Comparison of ENCODE assay signal across 12 cellular contexts in genomic region chr10:112362833-112363232, GRCh38. TPM values are rescaled to one million over a fixed set of nuclear protein-coding genes. Genes with fewer than 3 reads are reported as not detected.
DNase-seq lines count a peak whose midpoint lies in the region; ATAC-seq and TF ChIP-seq lines count a peak whose summit lies in the region.
"Had no signal": no experiment of that assay in that cellular context is flagged by ENCODE, and none has a peak within 500 bp of the region (broad histone marks: within the 10 kb centered on the region; RNA-seq: fewer than 3 reads in every experiment).

No MANE protein-coding gene starts in this region.

- TF ChIP-seq CTCF in fibroblast of mammary gland (conservative IDR thresholded peaks at IDR 0.05; ENCODE audit: control insufficient read depth, insufficient read depth, low read depth, low read length), result no peak
- TF ChIP-seq CTCF in lung (IDR thresholded peaks at IDR 0.05; ENCODE audit: control extremely low read depth, extremely low read depth), result no peak
- no peak for TF ChIP-seq CTCF in upper lobe of left lung (IDR thresholded peaks at IDR 0.05)

- no peak for TF ChIP-seq EP300 in upper lobe of left lung (IDR thresholded peaks at IDR 0.05)

- ATAC-seq in lung (ENCODE audit: insufficient read depth, low FRiP score), result no peak
- ATAC-seq in upper lobe of left lung (ENCODE audit: low FRiP score in 2 of 2), result no peak
- ATAC-seq in GM21390 (IDR thresholded peaks at IDR 0.05; ENCODE audit: unreplicated experiment), result no peak

- no peaks in the 10 kb centered on the region for H3K36me3 ChIP-seq in MG63
- H3K36me3 ChIP-seq in lung (ENCODE audit: control insufficient read depth in 2 of 2, insufficient read depth in 2 of 2, low read length in 2 of 2), result no peaks in the 10 kb centered on the region
- no peaks in the 10 kb centered on the region for H3K36me3 ChIP-seq in upper lobe of left lung
- H3K36me3 ChIP-seq: prostate gland had no signal

- H3K27ac ChIP-seq in lung (ENCODE audit: low read depth in 1 of 2, low read length in 1 of 2), result peak overlapping the region; percentile 63 to 64
- peak overlapping the region; percentile 77 to 85 (median 82) for H3K27ac ChIP-seq in upper lobe of left lung

- no peaks in the 10 kb centered on the region for H3K9me3 ChIP-seq in MG63
- H3K9me3 ChIP-seq in lung (ENCODE audit: control insufficient read depth in 2 of 2, insufficient read depth in 1 of 2, low read length in 1 of 2), result peaks cover 0 to 2% of the 10 kb centered on the region in 2 donors
- no peaks in the 10 kb centered on the region for H3K9me3 ChIP-seq in upper lobe of left lung
- H3K9me3 ChIP-seq: prostate gland had no signal

- H3K4me3 ChIP-seq in MG63 (no peak overlapping the region), fibroblast of mammary gland (ENCODE audit: control insufficient read depth, low read depth, low read length) (no peak overlapping the region), lung (no peak overlapping the region), upper lobe of left lung (no peak overlapping the region)
- H3K4me3 ChIP-seq: prostate gland had no signal

- H3K27me3 ChIP-seq in MG63, result no peaks in the 10 kb centered on the region
- H3K27me3 ChIP-seq in lung (ENCODE audit: control insufficient read depth, insufficient read depth), result no peaks in the 10 kb centered on the region
- H3K27me3 ChIP-seq in upper lobe of left lung, result no peaks in the 10 kb centered on the region

- peaks cover 0 to 15% of the 10 kb centered on the region in 2 donors for H3K4me1 ChIP-seq in lung (ENCODE audit: control insufficient read depth in 2 of 2, insufficient read depth in 2 of 2, low read length in 2 of 2)
- H3K4me1 ChIP-seq in upper lobe of left lung, result peaks cover 28 to 59% (median 35%) of the 10 kb centered on the region in 4 donors

- 52 to 84% methylated on average over 8 of the region's 8 CpGs for WGBS in lung, 2 donors
- 63 to 68% methylated on average over 8 of the region's 8 CpGs for WGBS in upper lobe of left lung, 2 donors

- no peak for TF ChIP-seq POLR2A in upper lobe of left lung (IDR thresholded peaks at IDR 0.05)

- DNase-seq in MG63 (peak; percentile 92), fibroblast of mammary gland (ENCODE audit: low read depth) (peak; percentile 70), lung (ENCODE audit: low spot score) (no peak), upper lobe of left lung (no peak), OCI-M1 (lab: John Stamatoyannopoulos, UW) (no peak), amygdala (lab: John Stamatoyannopoulos, UW) (no peak)
- DNase-seq: CD4-positive, alpha-beta memory T cell; cortex of kidney; GOT3; Karpas-422 had no signal

RNA-seq across cellular contexts. Expression of gene ACSL5, which starts 11.1 kb away (rescaled TPM):
- 3.2 and 6.5 TPM in 2 replicates for total RNA-seq in MG63 (2014; rRNA removed; shearing (Covaris generic); ENCODE audit: low replicate concordance)
- total RNA-seq in lung (10 to 100 TPM; 62.0 to 62.6 TPM), upper lobe of left lung (10 to 100 TPM; 33.2 to 73.0 (median 62.0) TPM)
- 10 to 100 TPM; 46.1 to 71.0 TPM for polyA plus RNA-seq in lung

Comparison
In these comparisons a context has a peak if more than half of its experiments do, and no peak if none do; other contexts are left out.
1. DNase-seq: peak in MG63 (single experiment) and fibroblast of mammary gland (single experiment); none in lung (single experiment), upper lobe of left lung (0 of 2), OCI-M1 (single experiment) and amygdala (0 of 56).